In genomic region chr9:27771803-27772545, GRCh38 we compare ENCODE assay signal across 13 cellular contexts.
DNase-seq lines count a peak whose midpoint lies in the region; ATAC-seq and TF ChIP-seq lines count a peak whose summit lies in the region.
"Had no signal": no experiment of that assay in that cellular context is flagged by ENCODE, and none has a peak within 500 bp of the region (broad histone marks: within the 10 kb centered on the region; RNA-seq: fewer than 3 reads in every experiment).

No MANE protein-coding gene starts in this region.

- H3K27ac ChIP-seq in brain microvascular endothelial cell (peak overlapping the region; percentile 70), aorta (ENCODE audit: low read depth in 1 of 2, low read length in 2 of 2) (no peak overlapping the region)
- H3K27ac ChIP-seq: cardiac muscle cell, prostate gland, SJSA1 had no signal

- intact Hi-C loops in aorta (cut with DNase I): no loop called here

- ATAC-seq in HG02642 (IDR thresholded peaks at IDR 0.05; ENCODE audit: poor library complexity, unreplicated experiment): no peak
- ATAC-seq in aorta (ENCODE audit: low FRiP score): no peak
- ATAC-seq: HepG2 had no signal

- no peaks in the 10 kb centered on the region for H3K27me3 ChIP-seq in brain microvascular endothelial cell (replicated peaks)
- no peaks in the 10 kb centered on the region for H3K27me3 ChIP-seq in kidney epithelial cell (ENCODE audit: control insufficient read depth, insufficient read depth, low read length)
- H3K27me3 ChIP-seq in aorta (ENCODE audit: control insufficient read depth in 1 of 2, insufficient read depth in 2 of 2, low read length in 1 of 2): no peaks in the 10 kb centered on the region
- H3K27me3 ChIP-seq: cardiac muscle cell, SJSA1 had no signal

- no peak overlapping the region for H3K4me3 ChIP-seq in brain microvascular endothelial cell (ENCODE audit: low read depth, low read length)
- H3K4me3 ChIP-seq in kidney epithelial cell (ENCODE audit: low read depth, low read length): no peak overlapping the region
- H3K4me3 ChIP-seq in aorta (ENCODE audit: low read length in 2 of 2): no peak overlapping the region
- H3K4me3 ChIP-seq: cardiac muscle cell, prostate gland, SJSA1 had no signal

- no peaks in the 10 kb centered on the region for H3K9me3 ChIP-seq in aorta (ENCODE audit: control insufficient read depth, low read length)
- H3K9me3 ChIP-seq: prostate gland, SJSA1 had no signal

- H3K36me3 ChIP-seq in brain microvascular endothelial cell (replicated peaks) (no peaks in the 10 kb centered on the region), kidney epithelial cell (ENCODE audit: control insufficient read depth, insufficient read depth, low read length) (no peaks in the 10 kb centered on the region), aorta (ENCODE audit: control insufficient read depth in 1 of 2, insufficient read depth in 2 of 2, low read length in 1 of 2) (no peaks in the 10 kb centered on the region)
- H3K36me3 ChIP-seq: cardiac muscle cell, prostate gland, SJSA1 had no signal

- TF ChIP-seq CTCF in brain microvascular endothelial cell (IDR thresholded peaks at IDR 0.05; ENCODE audit: low read depth, low read length, missing control alignments): no peak
- TF ChIP-seq CTCF in kidney epithelial cell (IDR thresholded peaks at IDR 0.05; ENCODE audit: insufficient read depth, low read length, poor library complexity, severe bottlenecking): no peak
- no peak for TF ChIP-seq CTCF in GM13977 (IDR thresholded peaks at IDR 0.05; ENCODE audit: extremely low read depth, insufficient read depth, missing control alignments)

- in situ Hi-C loops in brain microvascular endothelial cell (cut with HindIII; ENCODE audit: low pct_ligation_motif_present, low sequenced_read_pairs) (no loop called here), GM13977 (cut with MboI; ENCODE audit: low pct_unique_long_range_greater_than_20kb, low sequenced_read_pairs, unreplicated experiment) (no loop called here)

- DNase-seq in DMS153 (lab: John Stamatoyannopoulos, UW) (peak; percentile 68), NCI-H1694 (lab: John Stamatoyannopoulos, UW) (peak; percentile 51), brain microvascular endothelial cell (peak; percentile 74), kidney epithelial cell (ENCODE audit: low read depth) (peak; percentile 39), GM13977 (ENCODE audit: low spot score) (no peak), aorta (no peak)
- DNase-seq in activated T-cell treated with anti-CD3 and anti-CD28 coated beads, Interleukin-2, amount 50 U/mL, for 1 hour: no peak
- DNase-seq: GF-D8 had no signal

- H3K4me1 ChIP-seq in aorta (ENCODE audit: control insufficient read depth in 1 of 2, insufficient read depth in 2 of 2, low read length in 2 of 2): no peaks in the 10 kb centered on the region
- H3K4me1 ChIP-seq: prostate gland, SJSA1 had no signal

- WGBS in aorta, 2 donors: 50 to 52% methylated on average over 4 of the region's 4 CpGs

Comparison
In these comparisons a context has a peak if more than half of its experiments do, and no peak if none do; other contexts are left out.
1. DNase-seq: peak in DMS153 (single experiment), NCI-H1694 (single experiment), brain microvascular endothelial cell (single experiment) and kidney epithelial cell (single experiment); none in GM13977 (single experiment), activated T-cell treated with anti-CD3 and anti-CD28 coated beads, Interleukin-2, amount 50 U/mL, for 1 hour (single experiment) and aorta (0 of 2).